ENCODE assay signal across 10 cellular contexts in the genomic region with DNA sequence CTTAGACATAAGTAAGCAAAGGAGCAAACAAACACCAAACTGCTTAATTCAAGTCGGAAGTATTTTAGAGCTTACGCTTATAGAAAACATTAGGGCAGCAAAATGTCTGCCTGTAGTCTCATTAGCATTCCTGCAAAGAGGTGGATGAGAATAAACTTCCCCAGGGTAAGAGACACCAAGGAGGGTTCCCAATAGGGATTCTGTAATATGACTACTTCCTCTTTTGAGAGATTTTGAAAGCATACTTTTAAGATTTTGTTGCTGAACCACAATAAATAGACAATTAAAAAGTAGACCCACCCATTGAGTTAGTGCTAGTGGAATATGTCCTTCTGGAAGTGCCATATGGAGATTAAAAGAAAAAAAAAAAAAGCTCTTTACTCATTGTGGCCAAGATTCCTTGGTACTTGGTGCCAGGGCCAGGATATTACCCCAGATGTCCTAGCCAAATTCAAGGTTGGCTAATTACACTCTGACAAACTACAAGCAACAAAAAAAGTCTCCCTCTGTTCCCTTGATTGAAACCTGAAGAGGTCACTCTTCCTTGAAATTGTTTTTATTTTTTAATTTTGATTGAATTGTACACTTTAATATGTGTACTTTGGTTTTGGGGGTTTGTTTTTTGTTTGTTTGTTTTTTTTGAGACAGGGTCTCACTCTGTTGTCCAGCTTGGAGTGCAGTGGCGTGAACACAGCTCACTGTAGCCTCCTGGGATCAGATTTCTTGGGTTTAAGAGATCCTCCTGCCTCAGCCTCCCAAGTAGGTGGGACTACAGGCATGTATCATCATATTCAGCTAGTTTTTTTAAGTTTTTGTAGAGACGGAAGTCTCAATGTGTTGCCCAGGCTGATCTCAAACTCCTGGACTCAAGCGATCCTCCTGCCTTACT. TPM values are rescaled to one million over a fixed set of nuclear protein-coding genes. Genes with fewer than 3 reads are reported as not detected.
DNase-seq lines count a peak whose midpoint lies in the region; ATAC-seq and TF ChIP-seq lines count a peak whose summit lies in the region.
"Had no signal": no experiment of that assay in that cellular context is flagged by ENCODE, and none has a peak within 500 bp of the region (broad histone marks: within the 10 kb centered on the region; RNA-seq: fewer than 3 reads in every experiment).

No MANE protein-coding gene starts in this region.

- no peak overlapping the region for H3K4me3 ChIP-seq in left ventricle myocardium inferior
- peak overlapping the region; percentile 75 for H3K4me3 ChIP-seq in SK-N-MC
- no peak overlapping the region for H3K4me3 ChIP-seq in vagina
- no peak overlapping the region for H3K4me3 ChIP-seq in BE2C (ENCODE audit: low read depth, low read length)

- TF ChIP-seq CTCF in left ventricle myocardium inferior (IDR thresholded peaks at IDR 0.05; ENCODE audit: borderline replicate concordance) (no peak), vagina (IDR thresholded peaks at IDR 0.05) (no peak), BE2C (IDR thresholded peaks at IDR 0.05; ENCODE audit: low read depth, low read length) (no peak)

- H3K9me3 ChIP-seq in left ventricle myocardium inferior (replicated peaks) (no peaks in the 10 kb centered on the region), SK-N-MC (ENCODE audit: low read depth, low read length) (no peaks in the 10 kb centered on the region), vagina (no peaks in the 10 kb centered on the region), BE2C (no peaks in the 10 kb centered on the region; the same call in 1 of the 2 replicates)

- H3K4me1 ChIP-seq in left ventricle myocardium inferior (peaks cover 45% of the 10 kb centered on the region), vagina (peaks cover 43% of the 10 kb centered on the region), BE2C (no peaks in the 10 kb centered on the region)

- peak overlapping the region; percentile 28 for H3K27ac ChIP-seq in left ventricle myocardium inferior (replicated peaks)
- H3K27ac ChIP-seq in SK-N-MC, result peak overlapping the region; percentile 97
- peak overlapping the region; percentile 18 for H3K27ac ChIP-seq in layer of hippocampus (ENCODE audit: low read depth, low read length)
- peak overlapping the region; percentile 79 for H3K27ac ChIP-seq in vagina

- H3K9ac ChIP-seq in SK-N-MC (ENCODE audit: insufficient read length), result peak overlapping the region; percentile 73

- no peak for ATAC-seq in HG02759 (IDR thresholded peaks at IDR 0.05; ENCODE audit: unreplicated experiment)
- ATAC-seq: WTC11 had no signal

- H3K27me3 ChIP-seq in left ventricle myocardium inferior (ENCODE audit: low read depth) (no peaks in the 10 kb centered on the region), layer of hippocampus (ENCODE audit: control insufficient read depth, insufficient read depth, low read length) (no peaks in the 10 kb centered on the region), vagina (no peaks in the 10 kb centered on the region), BE2C (no peaks in the 10 kb centered on the region)

- H3K36me3 ChIP-seq in left ventricle myocardium inferior (no peaks in the 10 kb centered on the region), SK-N-MC (ENCODE audit: insufficient read depth, low read length) (peaks cover 10% of the 10 kb centered on the region; the same call in 1 of the 2 replicates), vagina (no peaks in the 10 kb centered on the region), BE2C (no peaks in the 10 kb centered on the region)

- TF ChIP-seq POLR2A in vagina (IDR thresholded peaks at IDR 0.05), result no peak

- intact Hi-C loops in left ventricle myocardium inferior (cut with micrococcal nuclease), result no loop called here
- intact Hi-C loops in cardiac septum (cut with DNase I), result no loop called here
- intact Hi-C loops in vagina (cut with DNase I), result no loop called here

- DNase-seq in left ventricle myocardium inferior, result no peak
- no peak for DNase-seq in cardiac septum (ENCODE audit: low spot score)
- no peak for DNase-seq in SK-N-MC (ENCODE audit: low read depth, low spot score)
- no peak for DNase-seq in vagina (ENCODE audit: extremely low spot score in 2 of 2)
- no peak for DNase-seq in SHP77 treated with DMSO at 0.1 percent for 48 hours (lab: John Stamatoyannopoulos, UW)
- no peak for DNase-seq in BE2C
- DNase-seq: trophoblast cell had no signal

RNA-seq across cellular contexts. Expression of a gene that starts 8.7 kb away (rescaled TPM):
- 102 TPM for total RNA-seq in left ventricle myocardium inferior
- 107 TPM for total RNA-seq in cardiac septum
- total RNA-seq in vagina, result 135 TPM
- 32.6 TPM for polyA plus RNA-seq in BE2C (2012; ENCODE audit: insufficient read depth, insufficient read length, low read depth)

Comparison
In these comparisons a context has a peak if more than half of its experiments do, and no peak if none do; other contexts are left out.
1. H3K27ac ChIP-seq: peak in every context shown above with its lines; median percentile 97 in SK-N-MC; 79 in vagina; 28 in left ventricle myocardium inferior; 18 in layer of hippocampus.